Comparison of ENCODE assay signal across 8 cellular contexts in genomic region chr1:21149862-21150432, GRCh38. TPM values are rescaled to one million over a fixed set of nuclear protein-coding genes. Genes with fewer than 3 reads are reported as not detected.
DNase-seq lines count a peak whose midpoint lies in the region; ATAC-seq, FAIRE-seq and TF ChIP-seq lines count a peak whose summit lies in the region.

No MANE protein-coding gene starts in this region.

- H3K4me3 ChIP-seq in hepatocyte = no peak overlapping the region
- peak overlapping the region in 2 of 3 donors; percentile 4 to 26 for H3K4me3 ChIP-seq in skeletal muscle tissue (ENCODE audit: low read length in 3 of 3)

- H4K20me1 ChIP-seq in hepatocyte (ENCODE audit: insufficient read depth, poor library complexity, severe bottlenecking) = no peaks in the 10 kb centered on the region

- ATAC-seq in HG03571 (IDR thresholded peaks at IDR 0.05; ENCODE audit: unreplicated experiment) = no peak

- WGBS in hepatocyte (ENCODE audit: low lambda C conversion rate, missing lambda C conversion rate) = 82% methylated on average over 3 of the region's 3 CpGs

- TF ChIP-seq POLR2A in H54 (IDR thresholded peaks at IDR 0.05; ENCODE audit: low read depth, low read length) = no peak

- no peak overlapping the region for H2AFZ ChIP-seq in hepatocyte

- H3K36me3 ChIP-seq in hepatocyte (replicated peaks; ENCODE audit: insufficient read depth, low read depth) (no peaks in the 10 kb centered on the region), skeletal muscle tissue (ENCODE audit: control insufficient read depth in 3 of 3, insufficient read depth in 3 of 3, low read length in 3 of 3) (peaks cover 0 to 4% (median 0%) of the 10 kb centered on the region in 3 donors)

- H3K4me1 ChIP-seq in hepatocyte (ENCODE audit: insufficient read depth) = peaks cover 6% of the 10 kb centered on the region
- peaks cover 12 to 26% (median 12%) of the 10 kb centered on the region in 3 donors for H3K4me1 ChIP-seq in skeletal muscle tissue (ENCODE audit: control insufficient read depth in 3 of 3, insufficient read depth in 3 of 3, low read length in 3 of 3)

- H3K9me3 ChIP-seq in hepatocyte (ENCODE audit: low read depth) (no peaks in the 10 kb centered on the region), skeletal muscle tissue (ENCODE audit: control insufficient read depth in 3 of 3, low read length in 3 of 3) (no peaks in the 10 kb centered on the region)

- H3K9ac ChIP-seq in skeletal muscle tissue (ENCODE audit: low read depth in 1 of 3, low read length in 3 of 3) = peak overlapping the region in 1 of 3 donors; percentile 8

- H3K79me2 ChIP-seq in hepatocyte = peaks cover 89% of the 10 kb centered on the region

- no peaks in the 10 kb centered on the region for H3K9me2 ChIP-seq in hepatocyte (replicated peaks; ENCODE audit: insufficient read depth)

- no peaks in the 10 kb centered on the region for H3K27me3 ChIP-seq in hepatocyte
- H3K27me3 ChIP-seq in skeletal muscle tissue (ENCODE audit: control insufficient read depth in 3 of 3, insufficient read depth in 3 of 3, low read length in 3 of 3) = no peaks in the 10 kb centered on the region

- peak overlapping the region; percentile 82 for H3K27ac ChIP-seq in angular gyrus (ENCODE audit: low read depth, low read length)
- peak overlapping the region; percentile 84 for H3K27ac ChIP-seq in hepatocyte
- peak overlapping the region; percentile 46 for H3K27ac ChIP-seq in skeletal muscle tissue (ENCODE audit: low read depth, low read length)

- H3K4me2 ChIP-seq in hepatocyte = peak overlapping the region; percentile 3

- no peak for TF ChIP-seq CTCF in hepatocyte (IDR thresholded peaks at IDR 0.05; ENCODE audit: poor library complexity)

- FAIRE-seq in H54 (lab: Jason Lieb, UNC) (peak; percentile 97), frontal cortex (lab: Jason Lieb, UNC) (no peak)

- DNase-seq in H54 (ENCODE audit: insufficient read length, low spot score) = peak; percentile 26
- DNase-seq in hepatocyte (ENCODE audit: low spot score) = peak; percentile 54
- no peak for DNase-seq in effector CD8-positive, alpha-beta T cell (lab: John Stamatoyannopoulos, UW)
- DNase-seq in NCI-H524 treated with DMSO at 0.1 percent for 48 hours (lab: John Stamatoyannopoulos, UW) = no peak
- DNase-seq in frontal cortex (ENCODE audit: low spot score in 2 of 2) = no peak

RNA-seq across cellular contexts. Expression of gene EIF4G3, which starts 26.8 kb away (rescaled TPM):
- total RNA-seq in hepatocyte = 42.2 and 48.5 TPM in 2 replicates
- polyA plus RNA-seq in hepatocyte = 31.2 and 33.4 TPM in 2 replicates
- 23.5 TPM for total RNA-seq in skeletal muscle tissue
- 50.5 TPM for total RNA-seq in frontal cortex

Comparison
In these comparisons a context has a peak if more than half of its experiments do, and no peak if none do; other contexts are left out.
1. DNase-seq: peak in H54 (single experiment) and hepatocyte (single experiment); none in effector CD8-positive, alpha-beta T cell (single experiment), NCI-H524 treated with DMSO at 0.1 percent for 48 hours (single experiment) and frontal cortex (0 of 2).
2. Peak in every context shown above with its lines, with median percentiles within 50 percentile points of each other: H3K27ac ChIP-seq.